Comparison of ENCODE assay signal across 9 cellular contexts in the genomic region with DNA sequence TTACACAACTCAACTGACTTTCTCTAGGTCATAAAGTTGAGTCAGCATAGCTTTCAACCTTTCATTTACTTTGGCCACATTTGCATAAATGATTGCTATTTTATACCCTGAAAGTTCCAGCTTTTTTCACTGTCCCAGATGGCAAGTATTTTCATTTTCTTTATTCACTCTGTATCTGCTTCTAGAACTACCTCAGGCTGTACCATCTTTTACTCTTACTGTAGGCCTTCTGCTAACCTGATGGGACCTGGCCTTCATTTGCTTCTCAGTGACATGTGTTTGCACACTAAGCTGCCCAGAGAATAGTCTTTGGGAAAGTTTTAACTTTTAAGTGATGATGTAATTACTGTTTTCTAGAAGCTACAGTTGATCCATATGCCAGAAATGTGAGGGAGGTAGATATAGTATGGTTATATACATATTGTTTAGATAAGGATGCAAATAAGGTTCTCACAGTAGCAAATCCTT.
DNase-seq lines count a peak whose midpoint lies in the region; ATAC-seq and TF ChIP-seq lines count a peak whose summit lies in the region.
"Had no signal": no experiment of that assay in that cellular context is flagged by ENCODE, and none has a peak within 500 bp of the region (broad histone marks: within the 10 kb centered on the region; RNA-seq: fewer than 3 reads in every experiment).

No MANE protein-coding gene starts in this region.

- peak; percentile 82 for DNase-seq in activated CD4-positive, alpha-beta T cell treated with anti-CD3 and anti-CD28 coated beads, Interleukin-2, amount 10 ng/mL, durations not matched to agents 24 days and 14 days
- DNase-seq in activated CD4-positive, alpha-beta T cell treated with anti-CD3 and anti-CD28 coated beads, Interleukin-2, amount 50 U/mL, for 48 hours = no peak
- peak; percentile 20 for DNase-seq in NB4 (ENCODE audit: low read depth)
- peak; percentile 8 for DNase-seq in epithelial cell of esophagus (ENCODE audit: low read depth)
- no peak for DNase-seq in suprapubic skin (ENCODE audit: low spot score in 2 of 2)
- no peak for DNase-seq in NCI-H2107 treated with DMSO at 0.1 percent for 48 hours (lab: John Stamatoyannopoulos, UW; ENCODE audit: unreplicated experiment)
- no peak for DNase-seq in NCI-H510A treated with DMSO at 0.1 percent for 48 hours (lab: John Stamatoyannopoulos, UW)
- DNase-seq: NCI-H1417 treated with DMSO at 0.1 percent for 48 hours had no signal

- peak overlapping the region; percentile 98 for H3K27ac Mint-ChIP-seq in activated CD4-positive, alpha-beta T cell treated with anti-CD3 and anti-CD28 coated beads, Interleukin-2, amount 10 ng/mL, durations not matched to agents 24 days and 14 days

- no peak for TF ChIP-seq EP300 in suprapubic skin (IDR thresholded peaks at IDR 0.05)

- intact Hi-C loops in activated CD4-positive, alpha-beta T cell treated with anti-CD3 and anti-CD28 coated beads, Interleukin-2, amount 10 ng/mL, durations not matched to agents 24 days and 14 days (cut with micrococcal nuclease) = loop anchor here (1.0 kb wide), 3 partner anchors 10 to 21 kb away; no protein-coding TSS in a partner anchor

- peak overlapping the region; percentile 64 for H3K27ac ChIP-seq in suprapubic skin

- no peaks in the 10 kb centered on the region for H3K9me3 Mint-ChIP-seq in activated CD4-positive, alpha-beta T cell treated with anti-CD3 and anti-CD28 coated beads, Interleukin-2, amount 10 ng/mL, durations not matched to agents 24 days and 14 days

- peak overlapping the region; percentile 63 for H3K4me3 Mint-ChIP-seq in activated CD4-positive, alpha-beta T cell treated with anti-CD3 and anti-CD28 coated beads, Interleukin-2, amount 10 ng/mL, durations not matched to agents 24 days and 14 days

- TF ChIP-seq POLR2A in NB4 (IDR thresholded peaks at IDR 0.05; ENCODE audit: extremely low read depth, insufficient read length) (no peak), suprapubic skin (IDR thresholded peaks at IDR 0.05) (no peak)

- H3K4me1 ChIP-seq in suprapubic skin = peaks cover 29% of the 10 kb centered on the region

- no peaks in the 10 kb centered on the region for H3K27me3 Mint-ChIP-seq in activated CD4-positive, alpha-beta T cell treated with anti-CD3 and anti-CD28 coated beads, Interleukin-2, amount 10 ng/mL, durations not matched to agents 24 days and 14 days

- no peaks in the 10 kb centered on the region for H3K9me3 ChIP-seq in suprapubic skin

- H3K36me3 Mint-ChIP-seq in activated CD4-positive, alpha-beta T cell treated with anti-CD3 and anti-CD28 coated beads, Interleukin-2, amount 10 ng/mL, durations not matched to agents 24 days and 14 days (ENCODE audit: low read depth) = peaks cover 31% of the 10 kb centered on the region

- peaks cover 73% of the 10 kb centered on the region for H3K4me1 Mint-ChIP-seq in activated CD4-positive, alpha-beta T cell treated with anti-CD3 and anti-CD28 coated beads, Interleukin-2, amount 10 ng/mL, durations not matched to agents 24 days and 14 days

- H3K36me3 ChIP-seq in suprapubic skin = no peaks in the 10 kb centered on the region

- no peaks in the 10 kb centered on the region for H3K27me3 ChIP-seq in suprapubic skin

- ATAC-seq in GM18519 (IDR thresholded peaks at IDR 0.05; ENCODE audit: low FRiP score, unreplicated experiment) = no peak

- TF ChIP-seq CTCF in NB4 (IDR thresholded peaks at IDR 0.05; ENCODE audit: low read depth, low read length) (no peak), epithelial cell of esophagus (IDR thresholded peaks at IDR 0.05; ENCODE audit: insufficient read depth, low read depth, low read length, missing control alignments) (no peak), suprapubic skin (IDR thresholded peaks at IDR 0.05) (no peak)

- no peak overlapping the region for H3K4me3 ChIP-seq in NB4 (ENCODE audit: low read depth, low read length)
- no peak overlapping the region for H3K4me3 ChIP-seq in epithelial cell of esophagus (ENCODE audit: low read length)
- H3K4me3 ChIP-seq in suprapubic skin = no peak overlapping the region

Comparison
In these comparisons a context has a peak if more than half of its experiments do, and no peak if none do; other contexts are left out.
1. DNase-seq: peak in activated CD4-positive, alpha-beta T cell treated with anti-CD3 and anti-CD28 coated beads, Interleukin-2, amount 10 ng/mL, durations not matched to agents 24 days and 14 days (single experiment), NB4 (single experiment) and epithelial cell of esophagus (single experiment); none in activated CD4-positive, alpha-beta T cell treated with anti-CD3 and anti-CD28 coated beads, Interleukin-2, amount 50 U/mL, for 48 hours (0 of 2), suprapubic skin (0 of 2), NCI-H2107 treated with DMSO at 0.1 percent for 48 hours (single experiment) and NCI-H510A treated with DMSO at 0.1 percent for 48 hours (single experiment).